8 cellular contexts compared by ENCODE assay signal in the genomic region with DNA sequence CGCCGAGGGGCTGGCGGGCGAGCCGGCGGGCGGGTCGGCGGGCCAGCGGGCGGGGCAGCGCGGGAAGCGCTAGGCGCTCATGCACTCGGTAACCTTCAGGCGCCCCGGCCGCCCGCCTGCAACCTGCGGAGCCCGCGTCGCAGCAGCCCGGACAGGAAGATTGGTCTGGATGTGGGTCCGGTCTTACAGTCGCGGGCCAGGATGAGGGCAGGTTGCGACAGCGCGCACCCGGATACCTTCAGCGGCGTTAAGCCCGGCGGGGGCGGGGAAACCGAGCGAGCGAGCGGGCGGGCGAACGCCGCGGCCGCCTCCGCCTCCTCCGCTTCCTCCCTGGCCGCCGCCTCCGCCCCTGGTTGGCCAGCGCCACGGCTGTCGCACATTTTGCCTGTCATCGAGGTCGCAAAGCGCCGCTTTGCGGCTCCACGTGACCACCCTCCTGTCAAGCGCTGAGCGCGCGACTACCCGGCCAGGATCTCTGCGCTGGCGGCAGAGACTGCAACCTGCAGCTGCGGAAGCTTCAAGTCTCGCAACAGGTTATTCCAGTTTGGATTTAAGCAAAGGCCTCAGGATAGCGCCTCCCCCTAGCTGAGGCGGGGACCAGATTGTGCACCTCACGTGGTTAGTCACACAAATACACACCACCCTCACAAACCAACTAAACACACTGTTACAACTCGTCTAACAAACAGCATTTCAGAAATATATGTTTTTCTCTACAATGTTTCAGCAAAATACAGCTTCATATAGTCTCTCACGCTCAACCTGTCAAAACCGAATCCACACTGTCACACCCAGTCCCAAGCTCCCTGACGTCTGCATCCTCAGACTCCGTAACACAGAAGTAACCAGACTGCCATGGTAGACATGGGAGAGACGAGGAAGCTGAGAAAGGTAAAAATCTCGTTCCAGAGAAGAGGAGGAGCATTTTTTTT. TPM values are rescaled to one million over a fixed set of nuclear protein-coding genes. Genes with fewer than 3 reads are reported as not detected.
DNase-seq lines count a peak whose midpoint lies in the region; TF ChIP-seq lines count a peak whose summit lies in the region.

Gene FAF1 (minus strand): TSS at position 355 of the 932 bp plus-strand sequence. CDS start 456 bp downstream, outside the sequence.

- POLR2A ChIA-PET in Caco-2 (lab: Charles Lee), result interaction anchor here (0.6 to 0.9 kb wide), 2 partner anchors 9 to 11 kb away, joined by 3 read pairs; no protein-coding TSS in a partner anchor

- H3K4me1 ChIP-seq in Caco-2 (no peaks in the 10 kb centered on the region), endodermal cell (ENCODE audit: control insufficient read depth, insufficient read depth, low read length) (no peaks in the 10 kb centered on the region)

- H3K4me3 Mint-ChIP-seq in Caco-2 (ENCODE audit: unreplicated experiment) (peak within 1 kb of the TSS; percentile 85), endodermal cell (peak within 1 kb of the TSS; percentile 83)

- TF ChIP-seq CTCF in Caco-2 (IDR thresholded peaks at IDR 0.05; ENCODE audit: insufficient read depth in 1 of 2, low read depth in 1 of 2, low read length in 1 of 2, severe bottlenecking in 1 of 2, unreplicated experiment in 1 of 2) (peak in 1 of 2 experiments; percentile 35), GM20000 (IDR thresholded peaks at IDR 0.05; ENCODE audit: extremely low read depth, missing control alignments) (no peak), endodermal cell (conservative IDR thresholded peaks at IDR 0.05) (peak; percentile 63)

- H3K4me3 ChIP-seq in Caco-2 (ENCODE audit: low read depth, low read length) (peak within 1 kb of the TSS; percentile 89), endodermal cell (ENCODE audit: low read length) (peak within 1 kb of the TSS; percentile 95)

- no peaks in the 10 kb centered on the region for H3K27me3 ChIP-seq in Caco-2 (replicated peaks; ENCODE audit: control insufficient read depth, insufficient read depth, low read length)
- peaks cover 23% of the 10 kb centered on the region for H3K27me3 ChIP-seq in endodermal cell (ENCODE audit: control insufficient read depth, insufficient read depth, low read length, poor library complexity, severe bottlenecking)

- H3K27ac ChIP-seq in endodermal cell (ENCODE audit: low read depth, low read length), result no peak within 1 kb of the TSS

- no peaks in the 10 kb centered on the region for H3K36me3 ChIP-seq in Caco-2 (ENCODE audit: control insufficient read depth, insufficient read depth, low read length)
- H3K36me3 ChIP-seq in endodermal cell (ENCODE audit: control insufficient read depth, insufficient read depth, low read length), result peaks cover 13% of the 10 kb centered on the region

- H3K27ac Mint-ChIP-seq in Caco-2 (ENCODE audit: unreplicated experiment) (peak within 1 kb of the TSS; percentile 25), endodermal cell (peak within 1 kb of the TSS; percentile 85)

- H3K9me3 Mint-ChIP-seq in Caco-2 (ENCODE audit: unreplicated experiment), result no peaks in the 10 kb centered on the region
- no peaks in the 10 kb centered on the region for H3K9me3 Mint-ChIP-seq in endodermal cell

- WGBS in endodermal cell (ENCODE audit: insufficient coverage in 1 of 2, insufficient read length in 1 of 2), 2 experiments, result 0 to 4% methylated on average over 19 to 80 of the region's 80 CpGs

- intact Hi-C loops in Caco-2 (cut with micrococcal nuclease; ENCODE audit: unreplicated experiment), result loop anchor here (1.0 to 10.0 kb wide), 2 partner anchors 8 to 185 kb away; no protein-coding TSS in a partner anchor

- CTCF ChIA-PET in Caco-2 (lab: Charles Lee), result interaction anchor here (0.9 kb wide), 1 partner anchor 17 kb away, joined by 6 read pairs; no protein-coding TSS in a partner anchor

- TSS peak; percentile 84 for BruUV-seq in Caco-2 (replicated peaks; lab: Mats Ljungman, UMichigan)

- H3K4me1 Mint-ChIP-seq in Caco-2 (ENCODE audit: low read depth, unreplicated experiment) (peaks cover 7% of the 10 kb centered on the region), endodermal cell (peaks cover 13% of the 10 kb centered on the region)

- peak within 1 kb of the TSS; percentile 44 for H3K9ac ChIP-seq in endodermal cell (ENCODE audit: extremely low read depth, low read length, poor library complexity, severe bottlenecking)

- no peaks in the 10 kb centered on the region for H3K27me3 Mint-ChIP-seq in Caco-2 (ENCODE audit: insufficient read depth, unreplicated experiment)
- peaks cover 18% of the 10 kb centered on the region for H3K27me3 Mint-ChIP-seq in endodermal cell (ENCODE audit: insufficient read depth)

- H3K9me3 ChIP-seq in Caco-2 (no peaks in the 10 kb centered on the region), endodermal cell (ENCODE audit: control insufficient read depth, low read length) (no peaks in the 10 kb centered on the region)

- peaks cover 12% of the 10 kb centered on the region for H3K36me3 Mint-ChIP-seq in Caco-2 (ENCODE audit: insufficient read depth, unreplicated experiment)
- no peaks in the 10 kb centered on the region for H3K36me3 Mint-ChIP-seq in endodermal cell (ENCODE audit: low read depth)

- peak; percentile 97 to 98 for DNase-seq in Caco-2
- peak; percentile 98 for DNase-seq in GM20000 (ENCODE audit: low spot score)
- peak; percentile 97 for DNase-seq in HT-29 (ENCODE audit: low spot score)
- peak; percentile 98 for DNase-seq in NOMO-1 treated with DMSO at 0.1 percent for 48 hours (lab: John Stamatoyannopoulos, UW; ENCODE audit: unreplicated experiment)
- peak; percentile 80 for DNase-seq in activated CD8-positive, alpha-beta memory T cell treated with anti-CD3 and anti-CD28 coated beads, Interleukin-2, amount 50 U/mL, for 1 hour (ENCODE audit: extremely low read depth)
- DNase-seq in endodermal cell, result peak; percentile 99
- peak; percentile 100 for DNase-seq in mesenteric fat pad (ENCODE audit: low spot score)
- peak; percentile 93 for DNase-seq in stimulated activated CD8-positive, alpha-beta memory T cell treated with anti-CD3 and anti-CD28 coated beads, Interleukin-15, amount 100 ng/mL, for 24 hours (ENCODE audit: low read depth)

RNA-seq across cellular contexts. Expression of gene FAF1, which starts in this region (rescaled TPM):
- total RNA-seq in Caco-2 (2022) (78.7 and 81.6 TPM in 2 replicates), endodermal cell (10 to 100 TPM; 76.4 to 94.4 TPM), mesenteric fat pad (47.8 TPM)
- total RNA-seq in HT-29 (2014; rRNA removed; shearing (Covaris generic)), result 25.9 and 28.5 TPM in 2 replicates
- polyA plus RNA-seq in endodermal cell (2013, experiment 1 of 2), result 66.4 TPM
- polyA plus RNA-seq in endodermal cell (2013, experiment 2 of 2), result 61.6 TPM
